Comparison of ENCODE assay signal across 1 cellular context in the genomic region with DNA sequence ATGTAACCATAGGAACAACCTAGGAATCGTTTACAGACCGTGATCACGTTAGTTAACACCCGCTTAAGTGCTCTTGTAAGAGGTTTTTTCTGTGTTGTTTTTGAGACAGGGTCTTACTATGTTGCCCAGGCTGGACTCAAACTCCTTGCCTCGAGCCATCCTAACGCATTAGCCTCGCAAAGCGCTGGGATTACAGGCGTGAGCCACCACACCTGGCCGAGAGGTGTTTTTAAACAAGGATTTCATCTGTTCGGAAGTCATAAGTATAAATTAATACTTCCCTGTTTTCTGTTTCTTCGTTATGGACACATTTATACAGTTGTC.
TF ChIP-seq lines count a peak whose summit lies in the region.

No MANE protein-coding gene starts in this region.

TF ChIP-seq in liver, 16 proteins besides CTCF, POLR2A, EP300 and RAD21 (continued from another document):
- TF ChIP-seq HNF4A (conservative IDR thresholded peaks at IDR 0.05) (no peak), HNF4G (IDR thresholded peaks at IDR 0.05) (no peak), YY1 (IDR thresholded peaks at IDR 0.05) (no peak)
- TF ChIP-seq, protein P1, sequence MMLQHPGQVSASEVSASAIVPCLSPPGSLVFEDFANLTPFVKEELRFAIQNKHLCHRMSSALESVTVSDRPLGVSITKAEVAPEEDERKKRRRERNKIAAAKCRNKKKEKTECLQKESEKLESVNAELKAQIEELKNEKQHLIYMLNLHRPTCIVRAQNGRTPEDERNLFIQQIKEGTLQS (IDR thresholded peaks at IDR 0.05): no peak
